ENCODE assay signal across 3 cellular contexts in genomic region chr2:10915731-10916331, GRCh38.
TF ChIP-seq lines count a peak whose summit lies in the region.

No MANE protein-coding gene starts in this region.

TF ChIP-seq in GM23338, 12 proteins besides CTCF, POLR2A, EP300 and RAD21:
- TF ChIP-seq ZNF462 (CRISPR knock-in tag; IDR thresholded peaks at IDR 0.05) (no peak), EZH2phosphoT487 (IDR thresholded peaks at IDR 0.05; ENCODE audit: unreplicated experiment) (no peak), JUNB (IDR thresholded peaks at IDR 0.05; ENCODE audit: unreplicated experiment) (no peak), ZNF331 (CRISPR knock-in tag; IDR thresholded peaks at IDR 0.05; ENCODE audit: low read depth) (no peak), STAT1 (IDR thresholded peaks at IDR 0.05; ENCODE audit: unreplicated experiment) (no peak), NANOG (IDR thresholded peaks at IDR 0.05; ENCODE audit: borderline replicate concordance) (no peak), ZNF114 (CRISPR knock-in tag; IDR thresholded peaks at IDR 0.05) (no peak)

TF ChIP-seq in IMR-90, 13 proteins besides CTCF, POLR2A, EP300 and RAD21:
- TF ChIP-seq SMC3 (IDR thresholded peaks at IDR 0.05; ENCODE audit: low read depth, low read length): no peak
- no peak for TF ChIP-seq RCOR1 (IDR thresholded peaks at IDR 0.05; ENCODE audit: insufficient replicate concordance, low read length)
- no peak for TF ChIP-seq NFE2L2 (IDR thresholded peaks at IDR 0.05; ENCODE audit: low read depth, low read length)
TF ChIP-seq in IMR-90: peak in this region for 0.

TF ChIP-seq in H1, 55 proteins besides CTCF, POLR2A, EP300 and RAD21:
- TF ChIP-seq ATF2 (IDR thresholded peaks at IDR 0.05; ENCODE audit: low read length) (no peak), TEAD4 (IDR thresholded peaks at IDR 0.05; ENCODE audit: low read depth, low read length) (no peak), USF2 (IDR thresholded peaks at IDR 0.05; ENCODE audit: low read length) (no peak), POU5F1 (IDR thresholded peaks at IDR 0.05; ENCODE audit: low read depth, low read length) (no peak), MAFK (IDR thresholded peaks at IDR 0.05; ENCODE audit: low read depth, low read length) (no peak), POLR2AphosphoS5 (IDR thresholded peaks at IDR 0.05; ENCODE audit: low read depth, low read length) (no peak), SP2 (IDR thresholded peaks at IDR 0.05; ENCODE audit: low read length) (no peak), ASH2L (IDR thresholded peaks at IDR 0.05; ENCODE audit: low read length) (no peak), E2F6 (IDR thresholded peaks at IDR 0.05) (no peak), SIX5 (IDR thresholded peaks at IDR 0.05; ENCODE audit: low read depth, low read length) (no peak), RBBP5 (IDR thresholded peaks at IDR 0.05; ENCODE audit: borderline replicate concordance, low read depth, low read length) (no peak), KDM4A (IDR thresholded peaks at IDR 0.05; ENCODE audit: low read depth, low read length, severe bottlenecking) (no peak), SAP30 (IDR thresholded peaks at IDR 0.05; ENCODE audit: insufficient read depth, insufficient replicate concordance, low read length) (no peak)
